21 cellular contexts compared by ENCODE assay signal in the genomic region with DNA sequence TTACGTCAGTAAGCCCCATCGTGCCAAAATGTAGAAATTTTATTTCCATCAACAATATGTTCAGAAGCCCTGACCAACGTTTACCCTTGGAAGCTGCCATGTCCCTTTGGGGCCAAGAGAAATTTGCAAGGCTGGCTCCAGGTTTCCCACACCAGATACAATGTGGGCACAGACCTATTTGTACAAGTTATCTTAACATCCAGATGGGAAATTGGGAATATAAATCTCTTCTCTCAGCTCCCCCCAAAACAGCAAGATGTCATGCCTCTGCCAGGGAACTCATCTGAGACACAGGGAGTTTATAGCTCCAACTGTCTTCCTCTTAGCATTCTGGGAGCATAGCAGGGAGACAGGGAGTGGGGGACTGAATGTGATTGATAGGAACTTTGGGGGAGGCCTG. TPM values are rescaled to one million over a fixed set of nuclear protein-coding genes. Genes with fewer than 3 reads are reported as not detected.
DNase-seq lines count a peak whose midpoint lies in the region; ATAC-seq and TF ChIP-seq lines count a peak whose summit lies in the region.
"Had no signal": no experiment of that assay in that cellular context is flagged by ENCODE, and none has a peak within 500 bp of the region (broad histone marks: within the 10 kb centered on the region; RNA-seq: fewer than 3 reads in every experiment).

No MANE protein-coding gene starts in this region.

- H3K27ac ChIP-seq in effector memory CD4-positive, alpha-beta T cell (ENCODE audit: insufficient read depth, low read length, poor library complexity, severe bottlenecking) = no peak overlapping the region
- H3K27ac ChIP-seq: BLaER1, GM23248, HL-60 had no signal

- H3K9me3 Mint-ChIP-seq in WTC11 (no peaks in the 10 kb centered on the region), neural crest cell (no peaks in the 10 kb centered on the region), chondrocyte (ENCODE audit: low read depth) (no peaks in the 10 kb centered on the region)
- H3K9me3 Mint-ChIP-seq: CD8-positive, alpha-beta T cell had no signal

- H3K27ac Mint-ChIP-seq in WTC11 (no peak overlapping the region; the same call in none of the 2 replicates), neural crest cell (ENCODE audit: unreplicated experiment) (no peak overlapping the region), chondrocyte (ENCODE audit: unreplicated experiment) (no peak overlapping the region)
- H3K27ac Mint-ChIP-seq: CD14-positive monocyte; CD8-positive, alpha-beta T cell; IgD-negative memory B cell had no signal

- TF ChIP-seq CTCF in WTC11 (IDR thresholded peaks at IDR 0.05) (no peak), neural crest cell (conservative IDR thresholded peaks at IDR 0.05) (no peak), chondrocyte (IDR thresholded peaks at IDR 0.05) (no peak)

- H3K4me1 ChIP-seq in effector memory CD4-positive, alpha-beta T cell (ENCODE audit: control insufficient read depth, insufficient read depth, low read length, poor library complexity, severe bottlenecking) = no peaks in the 10 kb centered on the region
- H3K4me1 ChIP-seq: BLaER1, HAP-1 had no signal

- no peaks in the 10 kb centered on the region for H3K27me3 ChIP-seq in H7 (ENCODE audit: control insufficient read depth, insufficient read depth, low read length)
- no peaks in the 10 kb centered on the region for H3K27me3 ChIP-seq in effector memory CD4-positive, alpha-beta T cell (replicated peaks; ENCODE audit: control insufficient read depth, insufficient read depth, low read length, poor library complexity, severe bottlenecking)
- H3K27me3 ChIP-seq: BLaER1 had no signal

- H3K36me3 Mint-ChIP-seq in WTC11 = peaks cover 49% of the 10 kb centered on the region
- peaks cover 34% of the 10 kb centered on the region for H3K36me3 Mint-ChIP-seq in neural crest cell (ENCODE audit: low read depth)
- H3K36me3 Mint-ChIP-seq in chondrocyte (ENCODE audit: low read depth) = no peaks in the 10 kb centered on the region
- H3K36me3 Mint-ChIP-seq: CD14-positive monocyte; CD8-positive, alpha-beta T cell; IgD-negative memory B cell had no signal

- POLR2A ChIA-PET in WTC11 (lab: Charles Lee) = interaction anchor here (0.8 to 1.5 kb wide), 4 partner anchors 9 to 31 kb away, joined by 3 to 11 read pairs (median 7); a partner anchor contains a TSS

- H3K36me3 ChIP-seq in H7 (replicated peaks; ENCODE audit: control insufficient read depth, insufficient read depth, low read length) = peaks cover 28% of the 10 kb centered on the region
- no peaks in the 10 kb centered on the region for H3K36me3 ChIP-seq in effector memory CD4-positive, alpha-beta T cell (ENCODE audit: control insufficient read depth, insufficient read depth, low read length)
- H3K36me3 ChIP-seq: BLaER1 had no signal

- no peak overlapping the region for H3K4me3 Mint-ChIP-seq in WTC11
- H3K4me3 Mint-ChIP-seq in neural crest cell = peak overlapping the region; percentile 21
- H3K4me3 Mint-ChIP-seq in chondrocyte (ENCODE audit: unreplicated experiment) = no peak overlapping the region
- H3K4me3 Mint-ChIP-seq: CD14-positive monocyte; CD8-positive, alpha-beta T cell; IgD-negative memory B cell had no signal

- H3K9me3 ChIP-seq in effector memory CD4-positive, alpha-beta T cell (ENCODE audit: control insufficient read depth, low read length) = no peaks in the 10 kb centered on the region
- H3K9me3 ChIP-seq: BLaER1, HAP-1 had no signal

- no peaks in the 10 kb centered on the region for H3K27me3 Mint-ChIP-seq in WTC11 (ENCODE audit: low read depth)
- H3K27me3 Mint-ChIP-seq in neural crest cell (ENCODE audit: low read depth) = no peaks in the 10 kb centered on the region
- H3K27me3 Mint-ChIP-seq in chondrocyte (ENCODE audit: low read depth) = peaks cover 4% of the 10 kb centered on the region
- H3K27me3 Mint-ChIP-seq: IgD-negative memory B cell had no signal

- H3K4me1 Mint-ChIP-seq in WTC11 (peaks cover 43% of the 10 kb centered on the region), neural crest cell (peaks cover 12% of the 10 kb centered on the region), chondrocyte (ENCODE audit: low read depth) (no peaks in the 10 kb centered on the region)
- H3K4me1 Mint-ChIP-seq: IgD-negative memory B cell had no signal

- ATAC-seq in WTC11 (peak; percentile 32), GM19328 (IDR thresholded peaks at IDR 0.05; ENCODE audit: unreplicated experiment) (no peak)
- ATAC-seq: CD8-positive, alpha-beta T cell; HepG2 had no signal

- CTCF ChIA-PET in WTC11 (lab: Charles Lee) = interaction anchor here (1.4 kb wide), 1 partner anchor 39 kb away, joined by 5 read pairs; no protein-coding TSS in a partner anchor

- H3K4me3 ChIP-seq in H7 (ENCODE audit: insufficient read depth, low read depth, low read length) = no peak overlapping the region
- no peak overlapping the region for H3K4me3 ChIP-seq in effector memory CD4-positive, alpha-beta T cell (ENCODE audit: insufficient read depth, low read depth, low read length, poor library complexity, severe bottlenecking)
- H3K4me3 ChIP-seq: BLaER1, GM23248, HAP-1 had no signal

- DNase-seq in H7 (peak; percentile 41), WTC11 (ENCODE audit: low spot score) (no peak), iPS-NIHi11 (ENCODE audit: low spot score) (peak; percentile 34), neural crest cell (ENCODE audit: low read depth, low spot score) (no peak), chondrocyte (ENCODE audit: low spot score) (no peak), DMS153 treated with DMSO at 0.1 percent for 48 hours (lab: John Stamatoyannopoulos, UW; ENCODE audit: unreplicated experiment) (no peak)
- no peak for DNase-seq in effector memory CD4-positive, alpha-beta T cell
- DNase-seq: 8988T; CD8-positive, alpha-beta T cell; DMS 273 treated with DMSO at 0.1 percent for 48 hours; GM23248; KG1 had no signal

TF ChIP-seq in WTC11, 78 proteins besides CTCF, POLR2A, EP300 and RAD21 (continues in another document):
- TF ChIP-seq, protein P1, sequence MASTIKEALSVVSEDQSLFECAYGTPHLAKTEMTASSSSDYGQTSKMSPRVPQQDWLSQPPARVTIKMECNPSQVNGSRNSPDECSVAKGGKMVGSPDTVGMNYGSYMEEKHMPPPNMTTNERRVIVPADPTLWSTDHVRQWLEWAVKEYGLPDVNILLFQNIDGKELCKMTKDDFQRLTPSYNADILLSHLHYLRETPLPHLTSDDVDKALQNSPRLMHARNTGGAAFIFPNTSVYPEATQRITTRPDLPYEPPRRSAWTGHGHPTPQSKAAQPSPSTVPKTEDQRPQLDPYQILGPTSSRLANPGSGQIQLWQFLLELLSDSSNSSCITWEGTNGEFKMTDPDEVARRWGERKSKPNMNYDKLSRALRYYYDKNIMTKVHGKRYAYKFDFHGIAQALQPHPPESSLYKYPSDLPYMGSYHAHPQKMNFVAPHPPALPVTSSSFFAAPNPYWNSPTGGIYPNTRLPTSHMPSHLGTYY (CRISPR knock-in tag; IDR thresholded peaks at IDR 0.05) = peak; percentile 94
- TF ChIP-seq, protein P2, sequence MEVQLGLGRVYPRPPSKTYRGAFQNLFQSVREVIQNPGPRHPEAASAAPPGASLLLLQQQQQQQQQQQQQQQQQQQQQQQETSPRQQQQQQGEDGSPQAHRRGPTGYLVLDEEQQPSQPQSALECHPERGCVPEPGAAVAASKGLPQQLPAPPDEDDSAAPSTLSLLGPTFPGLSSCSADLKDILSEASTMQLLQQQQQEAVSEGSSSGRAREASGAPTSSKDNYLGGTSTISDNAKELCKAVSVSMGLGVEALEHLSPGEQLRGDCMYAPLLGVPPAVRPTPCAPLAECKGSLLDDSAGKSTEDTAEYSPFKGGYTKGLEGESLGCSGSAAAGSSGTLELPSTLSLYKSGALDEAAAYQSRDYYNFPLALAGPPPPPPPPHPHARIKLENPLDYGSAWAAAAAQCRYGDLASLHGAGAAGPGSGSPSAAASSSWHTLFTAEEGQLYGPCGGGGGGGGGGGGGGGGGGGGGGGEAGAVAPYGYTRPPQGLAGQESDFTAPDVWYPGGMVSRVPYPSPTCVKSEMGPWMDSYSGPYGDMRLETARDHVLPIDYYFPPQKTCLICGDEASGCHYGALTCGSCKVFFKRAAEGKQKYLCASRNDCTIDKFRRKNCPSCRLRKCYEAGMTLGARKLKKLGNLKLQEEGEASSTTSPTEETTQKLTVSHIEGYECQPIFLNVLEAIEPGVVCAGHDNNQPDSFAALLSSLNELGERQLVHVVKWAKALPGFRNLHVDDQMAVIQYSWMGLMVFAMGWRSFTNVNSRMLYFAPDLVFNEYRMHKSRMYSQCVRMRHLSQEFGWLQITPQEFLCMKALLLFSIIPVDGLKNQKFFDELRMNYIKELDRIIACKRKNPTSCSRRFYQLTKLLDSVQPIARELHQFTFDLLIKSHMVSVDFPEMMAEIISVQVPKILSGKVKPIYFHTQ (CRISPR knock-in tag; IDR thresholded peaks at IDR 0.05) = peak; percentile 96
- TF ChIP-seq SOX15 (CRISPR knock-in tag; IDR thresholded peaks at IDR 0.05) (no peak), IRF2 (CRISPR knock-in tag; IDR thresholded peaks at IDR 0.05; ENCODE audit: borderline replicate concordance, low read depth) (no peak), JAZF1 (CRISPR knock-in tag; IDR thresholded peaks at IDR 0.05) (no peak)
- TF ChIP-seq, protein P3, sequence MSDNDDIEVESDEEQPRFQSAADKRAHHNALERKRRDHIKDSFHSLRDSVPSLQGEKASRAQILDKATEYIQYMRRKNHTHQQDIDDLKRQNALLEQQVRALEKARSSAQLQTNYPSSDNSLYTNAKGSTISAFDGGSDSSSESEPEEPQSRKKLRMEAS (CRISPR knock-in tag; IDR thresholded peaks at IDR 0.05) = 0 out of 2 replicates have a peak, but pooled peaks have one; percentile 22

RNA-seq across cellular contexts. Expression of a gene that starts 9.3 kb away (rescaled TPM):
- 10.3 and 17.7 TPM in 2 replicates for total RNA-seq in H7 (2014; rRNA removed; shearing (Covaris generic))
- total RNA-seq in WTC11 (2021) = 14.9 to 15.8 TPM (median 15.0 TPM) in 3 replicates
- total RNA-seq in neural crest cell = 0.86 and 1.1 TPM in 2 replicates
- not detected in 3 replicates for total RNA-seq in chondrocyte
- total RNA-seq: A673; CD8-positive, alpha-beta T cell; GM23248; HepG2; HT1080 had no signal

RNA-seq across cellular contexts. Expression of a gene that starts 11.7 kb away (rescaled TPM):
- 546 and 887 TPM in 2 replicates for total RNA-seq in H7 (2014; rRNA removed; shearing (Covaris generic))
- 774 to 901 TPM (median 898 TPM) in 3 replicates for total RNA-seq in WTC11 (2021)
- 142 and 155 TPM in 2 replicates for total RNA-seq in neural crest cell
- total RNA-seq in chondrocyte = 0.22 to 0.37 TPM (median 0.33 TPM) in 3 replicates
- total RNA-seq: A673, GM23248, HepG2, HT1080 had no signal

Comparison
In these comparisons a context has a peak if more than half of its experiments do, and no peak if none do; other contexts are left out.
1. DNase-seq: peak in H7 (single experiment) and iPS-NIHi11 (single experiment); none in WTC11 (single experiment), neural crest cell (single experiment), chondrocyte (single experiment), effector memory CD4-positive, alpha-beta T cell (0 of 3) and DMS153 treated with DMSO at 0.1 percent for 48 hours (single experiment).
2. RNA of a gene that starts 11.7 kb away (total RNA-seq): 774 to 901 TPM in WTC11, 546 to 887 TPM in H7 and 142 to 155 TPM in neural crest cell; 0.22 to 0.37 TPM in chondrocyte; every median in the first group is over 100 times any median in the second.